Comparison of ENCODE assay signal across 8 cellular contexts in the genomic region with DNA sequence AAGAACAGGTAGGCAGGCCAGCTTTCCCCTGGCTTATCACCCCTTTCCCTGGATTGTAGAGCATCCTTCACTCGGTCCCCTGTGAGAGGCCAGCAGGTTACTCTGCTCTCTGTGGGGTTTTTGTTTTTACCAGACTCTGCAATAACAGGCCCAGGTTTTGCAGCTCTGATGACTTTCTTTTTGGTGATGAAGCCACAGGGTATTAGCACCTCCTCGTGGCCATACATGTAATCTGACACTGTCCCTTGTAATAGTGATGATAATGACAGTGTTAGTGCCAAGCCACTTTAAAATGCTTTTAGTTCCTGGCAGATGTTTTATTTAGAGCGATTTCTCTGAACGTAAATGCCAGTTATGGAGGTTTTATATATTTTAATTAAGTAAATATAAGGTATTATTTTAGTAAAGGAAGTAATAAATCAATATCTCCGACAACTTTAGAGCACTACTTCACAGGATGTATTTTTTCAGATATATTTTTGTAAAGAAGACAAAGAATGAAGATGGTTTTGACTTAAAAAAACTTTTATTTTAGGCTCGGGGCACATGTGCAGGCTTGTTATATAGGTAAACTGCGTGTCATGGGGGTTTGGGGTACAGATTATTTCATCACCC. TPM values are rescaled to one million over a fixed set of nuclear protein-coding genes. Genes with fewer than 3 reads are reported as not detected.
DNase-seq lines count a peak whose midpoint lies in the region; ATAC-seq lines count a peak whose summit lies in the region.

No MANE protein-coding gene starts in this region.

- no peak overlapping the region for H3K27ac ChIP-seq in substantia nigra (ENCODE audit: low read depth, low read length, poor library complexity, severe bottlenecking)

- DNase-seq in D341Med (ENCODE audit: low spot score) (peak; percentile 66), NCI-H774 (lab: John Stamatoyannopoulos, UW) (peak; percentile 18), epidermal melanocyte (ENCODE audit: insufficient read length, low spot score) (peak; percentile 57), mucosa of gallbladder (ENCODE audit: low spot score) (peak; percentile 64), substantia nigra (lab: John Stamatoyannopoulos, UW) (peak in 38 of 49 donors; percentile 1 to 72 (median 36))
- peak; percentile 10 to 12 for DNase-seq in activated CD8-positive, alpha-beta memory T cell treated with anti-CD3 and anti-CD28 coated beads for 1 hour (ENCODE audit: extremely low read depth in 1 of 2, low read depth in 1 of 2)

- ATAC-seq in GM19463 (IDR thresholded peaks at IDR 0.05; ENCODE audit: unreplicated experiment) (peak; percentile 84), HG03520 (IDR thresholded peaks at IDR 0.05; ENCODE audit: unreplicated experiment) (peak; percentile 84)

RNA-seq across cellular contexts. Expression of a gene that starts 38.0 kb away (rescaled TPM):
- total RNA-seq in mucosa of gallbladder, result not detected

Comparison
In these comparisons a context has a peak if more than half of its experiments do, and no peak if none do; other contexts are left out.
1. DNase-seq: peak in every context shown above with its lines; median percentile 66 in D341Med; 64 in mucosa of gallbladder; 57 in epidermal melanocyte; 36 in substantia nigra; 18 in NCI-H774; 11 in activated CD8-positive, alpha-beta memory T cell treated with anti-CD3 and anti-CD28 coated beads for 1 hour.